Comparison of ENCODE assay signal across 20 cellular contexts in genomic region chr1:212692774-212693644, GRCh38. TPM values are rescaled to one million over a fixed set of nuclear protein-coding genes. Genes with fewer than 3 reads are reported as not detected.
DNase-seq lines count a peak whose midpoint lies in the region; ATAC-seq and TF ChIP-seq lines count a peak whose summit lies in the region.
"Had no signal": no experiment of that assay in that cellular context is flagged by ENCODE, and none has a peak within 500 bp of the region (broad histone marks: within the 10 kb centered on the region; RNA-seq: fewer than 3 reads in every experiment).

No MANE protein-coding gene starts in this region.

- CTCF ChIA-PET in T-cell (lab: Charles Lee) = interaction anchor here in 1 of 2 donors (0.5 kb wide), 1 partner anchor 139 kb away, joined by 16 read pairs; no protein-coding TSS in a partner anchor
- CTCF ChIA-PET in CD4-positive, alpha-beta T cell (lab: Charles Lee) = no interaction called here

- no peaks in the 10 kb centered on the region for H3K36me3 Mint-ChIP-seq in T-cell
- no peaks in the 10 kb centered on the region for H3K36me3 Mint-ChIP-seq in CD4-positive, alpha-beta T cell (ENCODE audit: low read depth)

- ATAC-seq in SK-N-SH treated with all-trans-retinoic acid at 6 μM for 48 hours (peak; percentile 24; the same call in 2 of the 3 replicates), T-cell (replicated peaks in 1 of 4) (no peak)
- ATAC-seq in CD4-positive, alpha-beta T cell (ENCODE audit: poor library complexity) = no peak
- ATAC-seq: left lung had no signal

- no peak overlapping the region for H3K27ac Mint-ChIP-seq in T-cell
- H3K27ac Mint-ChIP-seq in CD4-positive, alpha-beta T cell = no peak overlapping the region

- H3K27ac ChIP-seq in CD4-positive, alpha-beta T cell (ENCODE audit: low read depth, low read length) = no peak overlapping the region
- H3K27ac ChIP-seq: colonic mucosa, left lung, parathyroid adenoma, VCaP had no signal

- peaks cover 12% of the 10 kb centered on the region for H3K27me3 ChIP-seq in H7 (ENCODE audit: control insufficient read depth, insufficient read depth, low read length)
- H3K27me3 ChIP-seq in CD4-positive, alpha-beta T cell (ENCODE audit: control insufficient read depth, insufficient read depth, low read length) = no peaks in the 10 kb centered on the region

- no peaks in the 10 kb centered on the region for H3K36me3 ChIP-seq in H7 (replicated peaks; ENCODE audit: control insufficient read depth, insufficient read depth, low read length)
- H3K36me3 ChIP-seq: colonic mucosa had no signal

- TF ChIP-seq CTCF in CD4-positive, alpha-beta T cell (IDR thresholded peaks at IDR 0.05) = no peak

- H3K9me3 Mint-ChIP-seq in T-cell = no peaks in the 10 kb centered on the region
- no peaks in the 10 kb centered on the region for H3K9me3 Mint-ChIP-seq in CD4-positive, alpha-beta T cell

- no peak overlapping the region for H3K4me3 Mint-ChIP-seq in T-cell
- no peak overlapping the region for H3K4me3 Mint-ChIP-seq in CD4-positive, alpha-beta T cell

- intact Hi-C loops in posterior vena cava (cut with DNase I) = no loop called here
- intact Hi-C loops in CD4-positive, alpha-beta T cell (cut with DNase I, micrococcal nuclease) = no loop called here

- peaks cover 9 to 20% (median 19%) of the 10 kb centered on the region in 3 donors for H3K4me1 Mint-ChIP-seq in T-cell
- H3K4me1 Mint-ChIP-seq in CD4-positive, alpha-beta T cell (ENCODE audit: low read depth) = peaks cover 14% of the 10 kb centered on the region

- H3K4me3 ChIP-seq in H7 (ENCODE audit: insufficient read depth, low read depth, low read length) = no peak overlapping the region
- H3K4me3 ChIP-seq: colonic mucosa, left lung had no signal

- peaks cover 0 to 7% of the 10 kb centered on the region in 2 donors for H3K27me3 Mint-ChIP-seq in T-cell
- H3K27me3 Mint-ChIP-seq in CD4-positive, alpha-beta T cell = no peaks in the 10 kb centered on the region

- DNase-seq in A172 (ENCODE audit: low spot score) (peak; percentile 67), H7 (peak; percentile 55), fibroblast of peridontal ligament (ENCODE audit: extremely low read depth) (peak; percentile 33), posterior vena cava (ENCODE audit: low spot score) (no peak), T-cell (no peak), NCI-H774 (lab: John Stamatoyannopoulos, UW) (no peak)
- DNase-seq in CD4-positive, alpha-beta T cell = no peak
- DNase-seq: activated gamma-delta T cell; anterior cingulate cortex; colonic mucosa; erythroblast; hippocampal formation; left lung; NCI-H1694 treated with DMSO at 0.1 percent for 48 hours; NCI-H446 treated with DMSO at 0.1 percent for 48 hours; stimulated activated naive CD4-positive, alpha-beta T cell treated with Interleukin-2 at 50 U/mL for 16 hours; trophoblast cell had no signal

- POLR2A ChIA-PET in T-cell (lab: Charles Lee) = no interaction called here
- POLR2A ChIA-PET in CD4-positive, alpha-beta T cell (lab: Charles Lee) = no interaction called here

- no peaks in the 10 kb centered on the region for H3K9me3 ChIP-seq in CD4-positive, alpha-beta T cell (ENCODE audit: control insufficient read depth, low read length)
- H3K9me3 ChIP-seq: colonic mucosa, left lung had no signal

TF ChIP-seq in SK-N-SH treated with all-trans-retinoic acid at 6 μM for 48 hours, 23 proteins besides CTCF, POLR2A, EP300 and RAD21 (continues in another document):
- TF ChIP-seq ZNF565 (CRISPR knock-in tag; conservative IDR thresholded peaks at IDR 0.05; ENCODE audit: low read depth) (no peak), ZNF70 (CRISPR knock-in tag; IDR thresholded peaks at IDR 0.05) (no peak), ARNTL (CRISPR knock-in tag; IDR thresholded peaks at IDR 0.05; ENCODE audit: borderline replicate concordance, low read depth) (no peak), TCF4 (CRISPR knock-in tag; IDR thresholded peaks at IDR 0.05; ENCODE audit: borderline replicate concordance) (no peak), GLIS3 (CRISPR knock-in tag; IDR thresholded peaks at IDR 0.05) (no peak), CSDC2 (CRISPR knock-in tag; IDR thresholded peaks at IDR 0.05) (no peak), OSR1 (CRISPR knock-in tag; IDR thresholded peaks at IDR 0.05) (no peak), SNAI2 (CRISPR knock-in tag; IDR thresholded peaks at IDR 0.05) (no peak), CSRNP3 (CRISPR knock-in tag; IDR thresholded peaks at IDR 0.05) (no peak), ZNF8 (CRISPR knock-in tag; IDR thresholded peaks at IDR 0.05) (no peak), BACH2 (CRISPR knock-in tag; IDR thresholded peaks at IDR 0.05; ENCODE audit: borderline replicate concordance) (no peak), ESRRG (CRISPR knock-in tag; IDR thresholded peaks at IDR 0.05) (no peak), ZC3H10 (CRISPR knock-in tag; IDR thresholded peaks at IDR 0.05) (no peak)
- TF ChIP-seq, protein P1, sequence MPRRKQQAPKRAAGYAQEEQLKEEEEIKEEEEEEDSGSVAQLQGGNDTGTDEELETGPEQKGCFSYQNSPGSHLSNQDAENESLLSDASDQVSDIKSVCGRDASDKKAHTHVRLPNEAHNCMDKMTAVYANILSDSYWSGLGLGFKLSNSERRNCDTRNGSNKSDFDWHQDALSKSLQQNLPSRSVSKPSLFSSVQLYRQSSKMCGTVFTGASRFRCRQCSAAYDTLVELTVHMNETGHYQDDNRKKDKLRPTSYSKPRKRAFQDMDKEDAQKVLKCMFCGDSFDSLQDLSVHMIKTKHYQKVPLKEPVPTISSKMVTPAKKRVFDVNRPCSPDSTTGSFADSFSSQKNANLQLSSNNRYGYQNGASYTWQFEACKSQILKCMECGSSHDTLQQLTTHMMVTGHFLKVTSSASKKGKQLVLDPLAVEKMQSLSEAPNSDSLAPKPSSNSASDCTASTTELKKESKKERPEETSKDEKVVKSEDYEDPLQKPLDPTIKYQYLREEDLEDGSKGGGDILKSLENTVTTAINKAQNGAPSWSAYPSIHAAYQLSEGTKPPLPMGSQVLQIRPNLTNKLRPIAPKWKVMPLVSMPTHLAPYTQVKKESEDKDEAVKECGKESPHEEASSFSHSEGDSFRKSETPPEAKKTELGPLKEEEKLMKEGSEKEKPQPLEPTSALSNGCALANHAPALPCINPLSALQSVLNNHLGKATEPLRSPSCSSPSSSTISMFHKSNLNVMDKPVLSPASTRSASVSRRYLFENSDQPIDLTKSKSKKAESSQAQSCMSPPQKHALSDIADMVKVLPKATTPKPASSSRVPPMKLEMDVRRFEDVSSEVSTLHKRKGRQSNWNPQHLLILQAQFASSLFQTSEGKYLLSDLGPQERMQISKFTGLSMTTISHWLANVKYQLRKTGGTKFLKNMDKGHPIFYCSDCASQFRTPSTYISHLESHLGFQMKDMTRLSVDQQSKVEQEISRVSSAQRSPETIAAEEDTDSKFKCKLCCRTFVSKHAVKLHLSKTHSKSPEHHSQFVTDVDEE (CRISPR knock-in tag; IDR thresholded peaks at IDR 0.05) = no peak
- TF ChIP-seq, protein P2, sequence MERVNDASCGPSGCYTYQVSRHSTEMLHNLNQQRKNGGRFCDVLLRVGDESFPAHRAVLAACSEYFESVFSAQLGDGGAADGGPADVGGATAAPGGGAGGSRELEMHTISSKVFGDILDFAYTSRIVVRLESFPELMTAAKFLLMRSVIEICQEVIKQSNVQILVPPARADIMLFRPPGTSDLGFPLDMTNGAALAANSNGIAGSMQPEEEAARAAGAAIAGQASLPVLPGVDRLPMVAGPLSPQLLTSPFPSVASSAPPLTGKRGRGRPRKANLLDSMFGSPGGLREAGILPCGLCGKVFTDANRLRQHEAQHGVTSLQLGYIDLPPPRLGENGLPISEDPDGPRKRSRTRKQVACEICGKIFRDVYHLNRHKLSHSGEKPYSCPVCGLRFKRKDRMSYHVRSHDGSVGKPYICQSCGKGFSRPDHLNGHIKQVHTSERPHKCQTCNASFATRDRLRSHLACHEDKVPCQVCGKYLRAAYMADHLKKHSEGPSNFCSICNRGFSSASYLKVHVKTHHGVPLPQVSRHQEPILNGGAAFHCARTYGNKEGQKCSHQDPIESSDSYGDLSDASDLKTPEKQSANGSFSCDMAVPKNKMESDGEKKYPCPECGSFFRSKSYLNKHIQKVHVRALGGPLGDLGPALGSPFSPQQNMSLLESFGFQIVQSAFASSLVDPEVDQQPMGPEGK (CRISPR knock-in tag; IDR thresholded peaks at IDR 0.05; ENCODE audit: borderline replicate concordance) = no peak
- TF ChIP-seq, protein P3, sequence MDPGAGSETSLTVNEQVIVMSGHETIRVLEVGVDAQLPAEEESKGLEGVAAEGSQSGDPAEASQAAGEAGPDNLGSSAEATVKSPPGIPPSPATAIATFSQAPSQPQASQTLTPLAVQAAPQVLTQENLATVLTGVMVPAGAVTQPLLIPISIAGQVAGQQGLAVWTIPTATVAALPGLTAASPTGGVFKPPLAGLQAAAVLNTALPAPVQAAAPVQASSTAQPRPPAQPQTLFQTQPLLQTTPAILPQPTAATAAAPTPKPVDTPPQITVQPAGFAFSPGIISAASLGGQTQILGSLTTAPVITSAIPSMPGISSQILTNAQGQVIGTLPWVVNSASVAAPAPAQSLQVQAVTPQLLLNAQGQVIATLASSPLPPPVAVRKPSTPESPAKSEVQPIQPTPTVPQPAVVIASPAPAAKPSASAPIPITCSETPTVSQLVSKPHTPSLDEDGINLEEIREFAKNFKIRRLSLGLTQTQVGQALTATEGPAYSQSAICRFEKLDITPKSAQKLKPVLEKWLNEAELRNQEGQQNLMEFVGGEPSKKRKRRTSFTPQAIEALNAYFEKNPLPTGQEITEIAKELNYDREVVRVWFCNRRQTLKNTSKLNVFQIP (CRISPR knock-in tag; IDR thresholded peaks at IDR 0.05; ENCODE audit: borderline replicate concordance, low read depth) = no peak

RNA-seq across cellular contexts. Expression of gene BATF3, which starts 6.6 kb away (rescaled TPM):
- total RNA-seq in A172 (2014; rRNA removed; shearing (Covaris generic)) = 1.6 and 2.1 TPM in 2 replicates
- total RNA-seq in H7 (2014; rRNA removed; shearing (Covaris generic)) = 2.5 and 5.8 TPM in 2 replicates
- total RNA-seq in posterior vena cava (10 to 100 TPM; 10.8 to 20.1 TPM), T-cell (1 to 10 TPM in 3 of 5 donors, under 1 TPM in 2; 0.30 to 3.2 (median 2.1) TPM)
- 1 to 10 TPM in 1 of 2 experiments, under 1 TPM in 1; 0.92 to 1.2 TPM for total RNA-seq in CD4-positive, alpha-beta T cell

Comparison
In these comparisons a context has a peak if more than half of its experiments do, and no peak if none do; other contexts are left out.
1. DNase-seq: peak in A172 (single experiment), H7 (single experiment) and fibroblast of peridontal ligament (single experiment); none in posterior vena cava (single experiment), T-cell (0 of 34), CD4-positive, alpha-beta T cell (0 of 10) and NCI-H774 (single experiment).